12 cellular contexts compared by ENCODE assay signal in genomic region chr20:1469306-1469905, GRCh38. TPM values are rescaled to one million over a fixed set of nuclear protein-coding genes. Genes with fewer than 3 reads are reported as not detected.
DNase-seq lines count a peak whose midpoint lies in the region; ATAC-seq and TF ChIP-seq lines count a peak whose summit lies in the region.
"Had no signal": no experiment of that assay in that cellular context is flagged by ENCODE, and none has a peak within 500 bp of the region (broad histone marks: within the 10 kb centered on the region; RNA-seq: fewer than 3 reads in every experiment).

No MANE protein-coding gene starts in this region.

- intact Hi-C loops in breast epithelium (cut with DNase I; ENCODE audit: low total_unique reads) (no loop called here), mucosa of descending colon (cut with DNase I, micrococcal nuclease) (no loop called here), tibial artery (cut with DNase I; ENCODE audit: low total_unique reads) (loop anchor here (2.0 to 10.0 kb wide), 4 partner anchors 77 to 1183 kb away; partner anchors contain the start of genes FKBP1A, NOP56 and PSMF1), Right ventricle myocardium superior (cut with DNase I) (no loop called here)

- H3K79me2 ChIP-seq in OCI-LY3 (ENCODE audit: low read length): peaks cover 22% of the 10 kb centered on the region

- DNase-seq in breast epithelium (ENCODE audit: low spot score in 2 of 2) (no peak), mucosa of descending colon (peak; percentile 18 to 50 (median 42)), tibial artery (no peak), NCI-H1436 treated with DMSO at 0.1 percent for 48 hours (lab: John Stamatoyannopoulos, UW) (no peak), Right ventricle myocardium superior (no peak)

- peaks cover 4% of the 10 kb centered on the region for H3K36me3 ChIP-seq in OCI-LY3 (replicated peaks; ENCODE audit: low read depth, low read length)
- H3K36me3 ChIP-seq in breast epithelium: no peaks in the 10 kb centered on the region
- no peaks in the 10 kb centered on the region for H3K36me3 ChIP-seq in mucosa of descending colon (ENCODE audit: low read depth)
- no peaks in the 10 kb centered on the region for H3K36me3 ChIP-seq in tibial artery

- peaks cover 17% of the 10 kb centered on the region for H4K20me1 ChIP-seq in OCI-LY3 (ENCODE audit: insufficient read depth, low read length)

- no peaks in the 10 kb centered on the region for H3K27me3 ChIP-seq in OCI-LY3 (ENCODE audit: low read depth, low read length)
- H3K27me3 ChIP-seq in breast epithelium: no peaks in the 10 kb centered on the region
- no peaks in the 10 kb centered on the region for H3K27me3 ChIP-seq in tibial artery
- H3K27me3 ChIP-seq: heart left ventricle had no signal

- H3K4me2 ChIP-seq in OCI-LY3 (ENCODE audit: low read length): peak overlapping the region; percentile 60
- H3K4me2 ChIP-seq: BLaER1 had no signal

- no peak for ATAC-seq in mucosa of descending colon
- no peak for ATAC-seq in HG02759 (IDR thresholded peaks at IDR 0.05; ENCODE audit: unreplicated experiment)
- ATAC-seq in Right ventricle myocardium superior (ENCODE audit: poor library complexity): no peak
- ATAC-seq in HG03108 (IDR thresholded peaks at IDR 0.05; ENCODE audit: unreplicated experiment): no peak
- ATAC-seq: activated CD8-positive, alpha-beta T cell treated with anti-CD3 and anti-CD28 coated beads, Interleukin-2, amount 10 ng/mL, durations not matched to agents 7 days and 5 days had no signal

- H3K27ac ChIP-seq in OCI-LY3 (ENCODE audit: low read length) (no peak overlapping the region), breast epithelium (peak overlapping the region; percentile 38 to 60), tibial artery (peak overlapping the region; percentile 62 to 67)
- H3K27ac ChIP-seq: BLaER1, SK-N-MC had no signal

- H3K4me1 ChIP-seq in OCI-LY3 (ENCODE audit: low read length) (peaks cover 58% of the 10 kb centered on the region), breast epithelium (peaks cover 9 to 11% of the 10 kb centered on the region in 2 donors), mucosa of descending colon (ENCODE audit: low read depth) (peaks cover 35% of the 10 kb centered on the region), tibial artery (peaks cover 0 to 42% (median 33%) of the 10 kb centered on the region in 4 donors)

- TF ChIP-seq CTCF in OCI-LY3 (IDR thresholded peaks at IDR 0.05; ENCODE audit: low read depth, low read length) (no peak), breast epithelium (IDR thresholded peaks at IDR 0.05) (no peak), mucosa of descending colon (IDR thresholded peaks at IDR 0.05) (no peak), tibial artery (IDR thresholded peaks at IDR 0.05) (no peak)

- peak overlapping the region; percentile 19; the same call in 1 of the 2 replicates for H3K4me3 ChIP-seq in OCI-LY3 (ENCODE audit: low read length)
- no peak overlapping the region for H3K4me3 ChIP-seq in breast epithelium
- no peak overlapping the region for H3K4me3 ChIP-seq in mucosa of descending colon
- H3K4me3 ChIP-seq in tibial artery: no peak overlapping the region
- H3K4me3 ChIP-seq: BLaER1, heart left ventricle, SK-N-MC had no signal

- no peak for TF ChIP-seq POLR2A in breast epithelium (IDR thresholded peaks at IDR 0.05)

- no peak overlapping the region for H3K9ac ChIP-seq in OCI-LY3 (ENCODE audit: low read length)
- H3K9ac ChIP-seq: BLaER1 had no signal

- H2AFZ ChIP-seq in OCI-LY3 (ENCODE audit: low read depth, low read length): peak overlapping the region; percentile 65; the same call in 1 of the 2 replicates

- H3K9me3 ChIP-seq in OCI-LY3 (ENCODE audit: insufficient read depth, low read length): no peaks in the 10 kb centered on the region
- H3K9me3 ChIP-seq in breast epithelium: no peaks in the 10 kb centered on the region
- no peaks in the 10 kb centered on the region for H3K9me3 ChIP-seq in mucosa of descending colon
- H3K9me3 ChIP-seq in tibial artery: no peaks in the 10 kb centered on the region
- H3K9me3 ChIP-seq: BLaER1, heart left ventricle had no signal

RNA-seq across cellular contexts. Expression of gene NSFL1C, which starts 2.8 kb away (rescaled TPM):
- total RNA-seq in breast epithelium (10 to 100 TPM; 36.7 to 67.5 (median 49.5) TPM), mucosa of descending colon (10 to 100 TPM; 70.3 to 84.1 (median 80.0) TPM), Right ventricle myocardium superior (55.8 TPM)

RNA-seq across cellular contexts. Expression of gene SIRPB2, which starts 21.8 kb away (rescaled TPM):
- total RNA-seq in breast epithelium: 10 to 100 TPM in 1 of 3 donors, 1 to 10 TPM in 2; 2.9 to 30.9 (median 4.3) TPM
- total RNA-seq in mucosa of descending colon: 1 to 10 TPM in 2 of 3 donors, under 1 TPM in 1; 0.87 to 5.4 (median 3.4) TPM
- 3.1 TPM for total RNA-seq in Right ventricle myocardium superior
- total RNA-seq: activated CD8-positive, alpha-beta T cell treated with anti-CD3 and anti-CD28 coated beads, Interleukin-2, amount 10 ng/mL, durations not matched to agents 7 days and 5 days had no signal

Comparison
In these comparisons a context has a peak if more than half of its experiments do, and no peak if none do; other contexts are left out.
1. DNase-seq: peak in mucosa of descending colon (3 of 3); none in breast epithelium (0 of 2), tibial artery (0 of 2), NCI-H1436 treated with DMSO at 0.1 percent for 48 hours (single experiment) and Right ventricle myocardium superior (single experiment).